In genomic region chr12:124422142-124422569, GRCh38 we compare ENCODE assay signal across 8 cellular contexts.
DNase-seq lines count a peak whose midpoint lies in the region; ATAC-seq, FAIRE-seq and TF ChIP-seq lines count a peak whose summit lies in the region.
"Had no signal": no experiment of that assay in that cellular context is flagged by ENCODE, and none has a peak within 500 bp of the region (broad histone marks: within the 10 kb centered on the region; RNA-seq: fewer than 3 reads in every experiment).

No MANE protein-coding gene starts in this region.

- peaks cover 3% of the 10 kb centered on the region; the same call in 1 of the 2 replicates for H3K4me1 Mint-ChIP-seq in WTC11

- TF ChIP-seq POLR2A in thyroid gland (IDR thresholded peaks at IDR 0.05), result no peak

- H3K27ac Mint-ChIP-seq in WTC11, result no peak overlapping the region

- no peaks in the 10 kb centered on the region for H3K9me3 Mint-ChIP-seq in WTC11

- POLR2A ChIA-PET in WTC11 (lab: Charles Lee), result interaction anchor here (0.6 kb wide), 1 partner anchor 41 kb away, joined by 4 read pairs; no protein-coding TSS in a partner anchor

- peak; percentile 45 for DNase-seq in HTR-8/SVneo (ENCODE audit: insufficient read length, low spot score)
- no peak for DNase-seq in WTC11 (ENCODE audit: low spot score)
- peak; percentile 79 for DNase-seq in islet precursor cell
- DNase-seq in thyroid gland, result peak; percentile 90 to 91
- no peak for DNase-seq in stimulated activated naive CD4-positive, alpha-beta T cell treated with Interleukin-2 at 50 U/mL for 16 hours (lab: John Stamatoyannopoulos, UW)
- DNase-seq: activated gamma-delta T cell treated with Interleukin-2 at 50 U/mL for 16 hours had no signal

- 40 to 50% methylated on average over 12 to 14 of the region's 16 CpGs for WGBS in thyroid gland, 2 donors

- ATAC-seq in WTC11 (peak; percentile 54; the same call in 1 of the 2 replicates), GM19023 (IDR thresholded peaks at IDR 0.05; ENCODE audit: unreplicated experiment) (no peak), GM18861 (IDR thresholded peaks at IDR 0.05; ENCODE audit: unreplicated experiment) (no peak)

- intact Hi-C loops in thyroid gland (cut with DNase I), result loop anchor here (5.0 kb wide), 1 partner anchor 95 kb away; no protein-coding TSS in a partner anchor

- H3K4me3 ChIP-seq in thyroid gland (replicated peaks in 1 of 3), result peak overlapping the region in 1 of 3 donors; percentile 8

- peaks cover 44% of the 10 kb centered on the region for H3K36me3 Mint-ChIP-seq in WTC11

- H3K27me3 Mint-ChIP-seq in WTC11 (ENCODE audit: low read depth), result no peaks in the 10 kb centered on the region

- peaks cover 21 to 37% of the 10 kb centered on the region in 2 donors for H3K4me1 ChIP-seq in thyroid gland

- H3K9me3 ChIP-seq in thyroid gland, result no peaks in the 10 kb centered on the region

- peak overlapping the region; percentile 81 to 94 (median 82) for H3K27ac ChIP-seq in thyroid gland

- H3K36me3 ChIP-seq in thyroid gland, result peaks cover 8 to 24% of the 10 kb centered on the region in 2 donors

- TF ChIP-seq CTCF in WTC11 (IDR thresholded peaks at IDR 0.05), result no peak
- no peak for TF ChIP-seq CTCF in thyroid gland (IDR thresholded peaks at IDR 0.05)

- no peaks in the 10 kb centered on the region for H3K27me3 ChIP-seq in thyroid gland

- CTCF ChIA-PET in WTC11 (lab: Charles Lee), result interaction anchor here (1.0 kb wide), 1 partner anchor 23 kb away, joined by 4 read pairs; no protein-coding TSS in a partner anchor

- FAIRE-seq in HTR-8/SVneo (lab: Jason Lieb, UNC), result no peak

- no peak overlapping the region for H3K4me3 Mint-ChIP-seq in WTC11

TF ChIP-seq in WTC11, 78 proteins besides CTCF, POLR2A, EP300 and RAD21:
- TF ChIP-seq KAT7 (CRISPR knock-in tag; IDR thresholded peaks at IDR 0.05; ENCODE audit: borderline replicate concordance) (no peak), ZNF416 (CRISPR knock-in tag; IDR thresholded peaks at IDR 0.05) (no peak), ZNF263 (CRISPR knock-in tag; IDR thresholded peaks at IDR 0.05; ENCODE audit: low read depth) (no peak), PREB (CRISPR knock-in tag; IDR thresholded peaks at IDR 0.05; ENCODE audit: borderline replicate concordance) (no peak), TEAD1 (CRISPR knock-in tag; IDR thresholded peaks at IDR 0.05) (no peak), ZNF425 (CRISPR knock-in tag; conservative IDR thresholded peaks at IDR 0.05) (no peak)

Comparison
In these comparisons a context has a peak if more than half of its experiments do, and no peak if none do; other contexts are left out.
1. DNase-seq: peak in HTR-8/SVneo (single experiment), islet precursor cell (single experiment) and thyroid gland (2 of 2); none in WTC11 (single experiment) and stimulated activated naive CD4-positive, alpha-beta T cell treated with Interleukin-2 at 50 U/mL for 16 hours (single experiment).